10 cellular contexts compared by ENCODE assay signal in the genomic region with DNA sequence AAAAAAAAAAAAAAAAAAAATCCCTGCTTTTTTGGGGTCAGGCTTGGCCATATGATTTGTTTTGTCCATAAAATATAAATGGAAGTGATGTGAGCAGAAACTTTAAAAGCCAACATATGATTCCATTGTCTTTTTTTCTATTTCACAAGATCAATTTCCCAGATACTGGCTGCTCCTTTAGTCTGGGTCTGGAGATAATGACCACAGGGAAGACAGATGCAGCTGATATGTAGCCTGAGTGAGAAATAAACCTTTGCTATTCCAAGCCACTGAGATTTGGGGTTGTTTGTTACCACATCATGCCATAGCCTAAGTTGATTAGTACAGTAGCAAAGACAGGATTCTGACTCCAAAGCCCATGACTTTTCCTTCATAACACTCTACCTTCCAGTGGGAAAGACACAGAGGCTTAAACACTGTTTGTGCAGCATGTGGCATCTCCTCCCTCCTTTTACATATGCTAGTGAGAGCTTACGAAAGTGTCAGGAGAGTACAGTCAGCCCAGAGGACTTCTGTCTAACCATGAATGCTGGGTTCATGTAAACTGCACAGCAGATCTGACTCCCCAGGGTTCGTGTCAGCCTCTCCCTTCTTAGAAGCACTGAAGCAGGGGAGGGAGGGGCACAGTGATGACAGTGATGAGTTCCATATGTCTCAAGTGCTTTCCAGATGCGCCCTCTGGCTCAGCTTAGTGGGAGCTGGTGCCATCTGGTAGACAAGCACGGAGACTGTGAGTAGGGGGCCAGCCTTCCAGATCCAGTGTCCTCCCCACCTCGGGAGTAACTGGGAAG. TPM values are rescaled to one million over a fixed set of nuclear protein-coding genes. Genes with fewer than 3 reads are reported as not detected.
DNase-seq lines count a peak whose midpoint lies in the region; ATAC-seq and TF ChIP-seq lines count a peak whose summit lies in the region.
"Had no signal": no experiment of that assay in that cellular context is flagged by ENCODE, and none has a peak within 500 bp of the region (broad histone marks: within the 10 kb centered on the region; RNA-seq: fewer than 3 reads in every experiment).

No MANE protein-coding gene starts in this region.

- peaks cover 11% of the 10 kb centered on the region for H3K27me3 Mint-ChIP-seq in glutamatergic neuron (ENCODE audit: unreplicated experiment)

- H3K4me1 Mint-ChIP-seq in glutamatergic neuron (ENCODE audit: low read depth, unreplicated experiment), result peaks cover 19% of the 10 kb centered on the region
- H3K4me1 Mint-ChIP-seq: naive thymus-derived CD8-positive, alpha-beta T cell had no signal

- TF ChIP-seq POLR2A in testis (IDR thresholded peaks at IDR 0.05), result no peak

- ATAC-seq in GM21390 (IDR thresholded peaks at IDR 0.05; ENCODE audit: unreplicated experiment), result no peak
- ATAC-seq: naive thymus-derived CD8-positive, alpha-beta T cell had no signal

- no peak overlapping the region for H3K27ac ChIP-seq in testis

- H3K4me1 ChIP-seq in testis, result peaks cover 3% of the 10 kb centered on the region

- TF ChIP-seq CTCF in glutamatergic neuron (IDR thresholded peaks at IDR 0.05; ENCODE audit: partially characterized antibody, unreplicated experiment), result no peak
- no peak for TF ChIP-seq CTCF in testis (IDR thresholded peaks at IDR 0.05)

- DNase-seq in GM04503 (ENCODE audit: low read depth) (peak; percentile 90), NCI-H82 treated with DMSO at 0.1 percent for 48 hours (lab: John Stamatoyannopoulos, UW; ENCODE audit: unreplicated experiment) (peak; percentile 68), glutamatergic neuron (peak; percentile 66), putamen (ENCODE audit: low spot score) (peak; percentile 67), NCI-H2196 treated with DMSO at 0.1 percent for 48 hours (lab: John Stamatoyannopoulos, UW; ENCODE audit: unreplicated experiment) (no peak), NCI-H510A (lab: John Stamatoyannopoulos, UW) (no peak), testis (no peak)
- DNase-seq: activated CD8-positive, alpha-beta memory T cell treated with anti-CD3 and anti-CD28 coated beads, Interleukin-2, amount 50 U/mL, for 4 hours; naive thymus-derived CD8-positive, alpha-beta T cell had no signal

- peaks cover 25% of the 10 kb centered on the region for H3K36me3 Mint-ChIP-seq in glutamatergic neuron (ENCODE audit: unreplicated experiment)
- H3K36me3 Mint-ChIP-seq: naive thymus-derived CD8-positive, alpha-beta T cell had no signal

- peaks cover 15% of the 10 kb centered on the region for H3K9me3 Mint-ChIP-seq in glutamatergic neuron (ENCODE audit: unreplicated experiment)

- H3K4me3 Mint-ChIP-seq in glutamatergic neuron (ENCODE audit: unreplicated experiment), result peak overlapping the region; percentile 63
- H3K4me3 Mint-ChIP-seq: naive thymus-derived CD8-positive, alpha-beta T cell had no signal

- H3K27me3 ChIP-seq in testis, result no peaks in the 10 kb centered on the region

- no peaks in the 10 kb centered on the region for H3K36me3 ChIP-seq in testis (ENCODE audit: low read depth, missing control alignments)

- no peaks in the 10 kb centered on the region for H3K9me3 ChIP-seq in testis

- 48 to 49% methylated on average over 3 to 5 of the region's 5 CpGs for WGBS in testis, 2 donors

- intact Hi-C loops in testis (cut with DNase I; ENCODE audit: low total_unique reads), result no loop called here

- H3K27ac Mint-ChIP-seq in glutamatergic neuron (ENCODE audit: unreplicated experiment), result peak overlapping the region; percentile 98
- H3K27ac Mint-ChIP-seq: naive thymus-derived CD8-positive, alpha-beta T cell had no signal

- no peak overlapping the region for H3K4me3 ChIP-seq in testis

RNA-seq across cellular contexts. Expression of a gene that starts 36.7 kb away (rescaled TPM):
- 6.2 TPM for total RNA-seq in glutamatergic neuron (ENCODE audit: unreplicated experiment)
- under 1 TPM; 0.24 to 0.31 TPM for total RNA-seq in testis
- 0.15 TPM for polyA plus RNA-seq in testis (ENCODE audit: insufficient read depth, low read depth, low replicate concordance)
- total RNA-seq: naive thymus-derived CD8-positive, alpha-beta T cell had no signal
- polyA plus RNA-seq: naive thymus-derived CD8-positive, alpha-beta T cell had no signal

Comparison
In these comparisons a context has a peak if more than half of its experiments do, and no peak if none do; other contexts are left out.
1. DNase-seq: peak in GM04503 (single experiment), NCI-H82 treated with DMSO at 0.1 percent for 48 hours (single experiment), glutamatergic neuron (single experiment) and putamen (single experiment); none in NCI-H2196 treated with DMSO at 0.1 percent for 48 hours (single experiment), NCI-H510A (single experiment) and testis (single experiment).